Comparison of ENCODE assay signal across 12 cellular contexts in genomic region chr10:92916433-92916832, GRCh38.
A peak's percentile ranks its signal among the peaks of the same experiment; 100 is the strongest.
DNase-seq lines count a peak whose midpoint lies in the region; FAIRE-seq and TF ChIP-seq lines count a peak whose summit lies in the region.
"Had no signal": no experiment of that assay in that cellular context is flagged by ENCODE, and none has a peak within 500 bp of the region (broad histone marks: within the 10 kb centered on the region; RNA-seq: fewer than 3 reads in every experiment).

No MANE protein-coding gene starts in this region.

- no peak for TF ChIP-seq EP300 in H1 (IDR thresholded peaks at IDR 0.05; ENCODE audit: borderline replicate concordance in 1 of 2, low read depth in 2 of 2, low read length in 2 of 2)

- H3K27me3 ChIP-seq in HUES48 (ENCODE audit: control insufficient read depth, insufficient read depth, low read length) (no peaks in the 10 kb centered on the region), H1 (replicated peaks in 1 of 4; ENCODE audit: control insufficient read depth in 3 of 4, extremely low read depth in 1 of 4, insufficient read depth in 3 of 4, low read length in 3 of 4) (no peaks in the 10 kb centered on the region), tibial artery (no peaks in the 10 kb centered on the region)
- H3K27me3 ChIP-seq: BLaER1 treated with 17β-estradiol and CSF1 and Interleukin-3, amounts not matched to agents 10 nM and 100 nM had no signal

- peak; percentile 4 for DNase-seq in GM20000 (ENCODE audit: low spot score)
- no peak for DNase-seq in H1 (ENCODE audit: low read depth in 1 of 2, low spot score in 2 of 2)
- peak; percentile 15 for DNase-seq in iPS-NIHi7 (ENCODE audit: extremely low spot score)
- DNase-seq in substantia nigra (lab: John Stamatoyannopoulos, UW), result no peak
- DNase-seq in DMS114 treated with DMSO at 0.1 percent for 48 hours (lab: John Stamatoyannopoulos, UW; ENCODE audit: unreplicated experiment), result no peak
- no peak for DNase-seq in stimulated activated naive CD4-positive, alpha-beta T cell treated with Interleukin-2 at 50 U/mL for 16 hours (lab: John Stamatoyannopoulos, UW)
- no peak for DNase-seq in tibial artery
- DNase-seq: ACHN; CD4-positive, CD25-positive, alpha-beta regulatory T cell; GM23248 had no signal

- TF ChIP-seq POLR2A in H1 (IDR thresholded peaks at IDR 0.05; ENCODE audit: control extremely low read depth in 1 of 2, low read depth in 2 of 2, low read length in 2 of 2), result no peak

- CTCF ChIA-PET in H1 (lab: Charles Lee; ENCODE audit: partially characterized antibody), result interaction anchor here (0.9 to 1.8 kb wide), 10 partner anchors 8 to 441 kb away, joined by 3 to 7 read pairs (median 3); no protein-coding TSS in a partner anchor

- intact Hi-C loops in tibial artery (cut with DNase I; ENCODE audit: low total_unique reads), result no loop called here

- peak overlapping the region; percentile 46 for H3K27ac ChIP-seq in HUES48 (ENCODE audit: low read depth, low read length)
- H3K27ac ChIP-seq in H1 (ENCODE audit: low read depth, low read length), result no peak overlapping the region
- H3K27ac ChIP-seq in substantia nigra (ENCODE audit: low read depth, low read length, poor library complexity, severe bottlenecking), result no peak overlapping the region
- H3K27ac ChIP-seq in tibial artery, result no peak overlapping the region
- H3K27ac ChIP-seq: BLaER1 treated with 17β-estradiol and CSF1 and Interleukin-3, amounts not matched to agents 10 nM and 100 nM; GM23248 had no signal

- H2BK20ac ChIP-seq in H1 (ENCODE audit: low read length), result no peak overlapping the region

- H2BK120ac ChIP-seq in H1 (replicated peaks; ENCODE audit: low read depth, low read length), result no peak overlapping the region

- H2AFZ ChIP-seq in H1 (ENCODE audit: low read length), result no peak overlapping the region
- H2AFZ ChIP-seq: GM23248 had no signal

- no peak overlapping the region for H4K91ac ChIP-seq in H1 (replicated peaks; ENCODE audit: insufficient read length, low read length)

- H2AK5ac ChIP-seq in H1 (ENCODE audit: low read depth, low read length), result no peak overlapping the region

- no peak overlapping the region for H4K8ac ChIP-seq in H1 (ENCODE audit: extremely low read depth, insufficient read depth, low read length)

- H3K4me1 ChIP-seq in HUES48 (ENCODE audit: control insufficient read depth, insufficient read depth, low read length) (peaks cover 27% of the 10 kb centered on the region), H1 (replicated peaks in 1 of 4; ENCODE audit: control insufficient read depth in 3 of 4, insufficient read depth in 4 of 4, low read length in 3 of 4) (peaks cover 0 to 17% (median 7%) of the 10 kb centered on the region in 4 experiments; a peak in 5 of 7 replicates), tibial artery (no peaks in the 10 kb centered on the region)

- H3K23me2 ChIP-seq in H1 (ENCODE audit: low read depth, low read length), result no peaks in the 10 kb centered on the region

- H3K4me2 ChIP-seq in H1 (ENCODE audit: insufficient read depth in 1 of 2, low read depth in 2 of 2, low read length in 2 of 2), result peak overlapping the region; percentile 41 to 69; a peak in 3 of 4 replicates
- H3K4me2 ChIP-seq: BLaER1 treated with 17β-estradiol and CSF1 and Interleukin-3, amounts not matched to agents 10 nM and 100 nM had no signal

- H3K56ac ChIP-seq in H1 (replicated peaks; ENCODE audit: insufficient read length, low read depth, low read length), result no peak overlapping the region

- H3K18ac ChIP-seq in H1 (ENCODE audit: extremely low read depth, low read length), result peak overlapping the region; percentile 53; the same call in 1 of the 2 replicates

- no peak overlapping the region for H2BK12ac ChIP-seq in H1 (ENCODE audit: low read depth, low read length)

- H2BK5ac ChIP-seq in H1 (ENCODE audit: low read depth, low read length), result peak overlapping the region; percentile 36; the same call in 1 of the 2 replicates

- H3K79me1 ChIP-seq in H1 (ENCODE audit: low read depth, low read length), result no peaks in the 10 kb centered on the region

- no peak overlapping the region for H3K14ac ChIP-seq in H1 (ENCODE audit: insufficient read length)

- H4K20me1 ChIP-seq in H1 (replicated peaks in 1 of 2; ENCODE audit: control insufficient read depth in 1 of 2, insufficient read depth in 2 of 2, low read length in 2 of 2), result no peaks in the 10 kb centered on the region
- H4K20me1 ChIP-seq: BLaER1 treated with 17β-estradiol and CSF1 and Interleukin-3, amounts not matched to agents 10 nM and 100 nM had no signal

- H3K4me3 ChIP-seq in HUES48 (ENCODE audit: low read depth, low read length) (no peak overlapping the region), H1 (ENCODE audit: extremely low read depth in 1 of 4, insufficient read depth in 2 of 4, low read depth in 3 of 4, low read length in 4 of 4) (no peak overlapping the region; a peak in 1 of 8 replicates), tibial artery (no peak overlapping the region)
- H3K4me3 ChIP-seq: BLaER1 treated with 17β-estradiol and CSF1 and Interleukin-3, amounts not matched to agents 10 nM and 100 nM; GM23248 had no signal

- peak; percentile 92 for FAIRE-seq in H1 (lab: Jason Lieb, UNC)

- no peak overlapping the region for H2BK15ac ChIP-seq in H1 (ENCODE audit: low read length)

- H3K9me3 ChIP-seq in HUES48 (ENCODE audit: control insufficient read depth, insufficient read depth, low read length) (peaks cover 4% of the 10 kb centered on the region; the same call in 1 of the 2 replicates), H1 (ENCODE audit: insufficient read depth in 2 of 2, low read depth in 1 of 2, low read length in 1 of 2) (no peaks in the 10 kb centered on the region; a peak in 1 of 4 replicates), tibial artery (no peaks in the 10 kb centered on the region)

- TF ChIP-seq CTCF in GM20000 (IDR thresholded peaks at IDR 0.05; ENCODE audit: extremely low read depth, missing control alignments) (no peak), H1 (IDR thresholded peaks at IDR 0.05; ENCODE audit: control extremely low read depth in 1 of 3, insufficient read depth in 1 of 3, low read depth in 1 of 3, low read length in 3 of 3) (no peak), tibial artery (IDR thresholded peaks at IDR 0.05) (no peak)

- H3K79me2 ChIP-seq in H1 (ENCODE audit: control insufficient read depth in 1 of 2, insufficient read depth in 2 of 2, low read length in 2 of 2), result no peaks in the 10 kb centered on the region

- H3K4ac ChIP-seq in H1 (replicated peaks; ENCODE audit: insufficient read length, low read depth, low read length), result no peak overlapping the region

- POLR2A ChIA-PET in H1 (lab: Charles Lee; ENCODE audit: partially characterized antibody), result interaction anchor here (1.5 kb wide), 1 partner anchor 11 kb away, joined by 4 read pairs; no protein-coding TSS in a partner anchor

- H3K9ac ChIP-seq in HUES48 (ENCODE audit: low read depth, low read length) (no peak overlapping the region), H1 (replicated peaks in 1 of 4; ENCODE audit: extremely low read depth in 1 of 4, low read depth in 3 of 4, low read length in 3 of 4) (no peak overlapping the region)
- H3K9ac ChIP-seq: BLaER1 treated with 17β-estradiol and CSF1 and Interleukin-3, amounts not matched to agents 10 nM and 100 nM; GM23248 had no signal

- WGBS in H1 (ENCODE audit: extremely low coverage in 1 of 2, insufficient coverage in 1 of 2, insufficient read length in 1 of 2, insufficient replicate concordance in 2 of 2, low coverage in 1 of 2, low lambda C conversion rate in 2 of 2, missing lambda C conversion rate in 1 of 2), 2 experiments, result 31% methylated on average over 2 of the region's 2 CpGs; no CpG with 5 or more reads in 1 of the 2 experiments

- H3K23ac ChIP-seq in H1 (ENCODE audit: insufficient read length), result no peak overlapping the region

- TF ChIP-seq RAD21 in H1 (IDR thresholded peaks at IDR 0.05 in 1 of 2, conservative IDR thresholded peaks at IDR 0.05 in 1 of 2; ENCODE audit: low read depth in 2 of 2, low read length in 2 of 2), result no peak

- H3K36me3 ChIP-seq in HUES48 (ENCODE audit: control insufficient read depth, insufficient read depth, low read length), result no peaks in the 10 kb centered on the region
- H3K36me3 ChIP-seq in H1 (ENCODE audit: control insufficient read depth in 2 of 4, insufficient read depth in 4 of 4, low read length in 3 of 4), result no peaks in the 10 kb centered on the region
- H3K36me3 ChIP-seq in tibial artery, result peaks cover 0 to 20% (median 6%) of the 10 kb centered on the region in 3 donors

- H4K5ac ChIP-seq in H1 (ENCODE audit: insufficient read length, low read depth, low read length), result no peak overlapping the region

TF ChIP-seq in H1, 55 proteins besides CTCF, POLR2A, EP300 and RAD21:
- TF ChIP-seq PHF8 (conservative IDR thresholded peaks at IDR 0.05; ENCODE audit: low read depth, low read length) (no peak), CHD2 (IDR thresholded peaks at IDR 0.05; ENCODE audit: low read length) (no peak), TCF12 (IDR thresholded peaks at IDR 0.05; ENCODE audit: low read depth, low read length) (no peak), YY1 (IDR thresholded peaks at IDR 0.05; ENCODE audit: low read depth, low read length) (no peak), KDM1A (IDR thresholded peaks at IDR 0.05; ENCODE audit: borderline replicate concordance, low read length) (no peak), POLR2AphosphoS5 (IDR thresholded peaks at IDR 0.05; ENCODE audit: low read depth, low read length) (no peak), JUND (IDR thresholded peaks at IDR 0.05; ENCODE audit: low read length) (no peak), GTF2F1 (IDR thresholded peaks at IDR 0.05; ENCODE audit: borderline replicate concordance, low read depth, low read length) (no peak), RFX5 (IDR thresholded peaks at IDR 0.05; ENCODE audit: borderline replicate concordance, low read depth, low read length) (peak; percentile 78; the same call in 1 of the 2 replicates), POU5F1 (IDR thresholded peaks at IDR 0.05; ENCODE audit: low read depth, low read length) (peak; percentile 85), BACH1 (IDR thresholded peaks at IDR 0.05; ENCODE audit: low read length) (no peak)

Comparison
In these comparisons a context has a peak if more than half of its experiments do, and no peak if none do; other contexts are left out.
1. DNase-seq: peak in GM20000 (single experiment) and iPS-NIHi7 (single experiment); none in H1 (0 of 2), substantia nigra (0 of 49), DMS114 treated with DMSO at 0.1 percent for 48 hours (single experiment), stimulated activated naive CD4-positive, alpha-beta T cell treated with Interleukin-2 at 50 U/mL for 16 hours (single experiment) and tibial artery (0 of 2).